8 cellular contexts compared by ENCODE assay signal in the genomic region with DNA sequence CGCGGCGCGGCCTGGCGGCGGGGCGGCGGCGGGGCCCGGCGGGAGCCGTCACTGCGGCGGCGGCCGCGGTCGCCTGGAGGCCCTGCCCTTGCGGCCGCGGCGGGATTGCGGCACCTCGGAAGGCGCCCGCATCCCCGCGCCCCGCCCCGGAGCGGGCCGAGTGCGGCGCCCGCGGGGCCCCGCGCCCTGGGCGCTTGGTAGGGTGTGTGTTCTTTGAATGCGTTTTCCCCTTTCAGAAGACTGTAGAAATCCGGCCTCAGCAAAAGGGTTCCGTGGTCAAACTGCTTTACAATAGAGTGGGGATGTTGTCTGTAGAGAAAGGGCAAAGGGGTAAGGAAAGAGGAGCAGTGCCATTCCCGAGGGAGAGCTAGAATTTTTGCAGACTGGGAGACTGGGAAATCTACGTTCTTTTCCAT. TPM values are rescaled to one million over a fixed set of nuclear protein-coding genes. Genes with fewer than 3 reads are reported as not detected.
DNase-seq lines count a peak whose midpoint lies in the region; ATAC-seq and TF ChIP-seq lines count a peak whose summit lies in the region.

No MANE protein-coding gene starts in this region.

- peak; percentile 25 for ATAC-seq in GM21576 (IDR thresholded peaks at IDR 0.05; ENCODE audit: unreplicated experiment)
- ATAC-seq in activated T-cell treated with anti-CD3 and anti-CD28 coated beads, Interleukin-2, amount 50 U/mL, for 72 hours (replicated peaks in 1 of 2): peak in 1 of 2 donors; percentile 48

- peaks cover 21% of the 10 kb centered on the region for H4K20me1 ChIP-seq in Karpas-422 (ENCODE audit: insufficient read depth, low read depth, low read length)

- H3K4me3 Mint-ChIP-seq in activated T-cell treated with anti-CD3 and anti-CD28 coated beads, Interleukin-2, amount 50 U/mL, for 72 hours: peak overlapping the region; percentile 82 to 90

- H3K36me3 ChIP-seq in Karpas-422 (ENCODE audit: insufficient read depth, low read length) (no peaks in the 10 kb centered on the region), neutrophil (peaks cover 17% of the 10 kb centered on the region)

- TF ChIP-seq CTCF in fibroblast of the aortic adventitia (IDR thresholded peaks at IDR 0.05; ENCODE audit: insufficient read depth, low read length) (no peak), neutrophil (IDR thresholded peaks at IDR 0.05) (no peak)

- H2AFZ ChIP-seq in Karpas-422 (ENCODE audit: low read length): no peak overlapping the region

- H3K4me3 ChIP-seq in Karpas-422 (ENCODE audit: low read length): peak overlapping the region; percentile 88
- peak overlapping the region; percentile 86 for H3K4me3 ChIP-seq in fibroblast of the aortic adventitia (ENCODE audit: low read depth, low read length)
- H3K4me3 ChIP-seq in neutrophil (ENCODE audit: low read depth in 1 of 2, low read length in 1 of 2): peak overlapping the region; percentile 79 to 85

- no peaks in the 10 kb centered on the region for H3K9me3 ChIP-seq in Karpas-422 (ENCODE audit: low read length)
- no peaks in the 10 kb centered on the region for H3K9me3 ChIP-seq in neutrophil

- peak overlapping the region; percentile 83 for H3K9ac ChIP-seq in Karpas-422 (ENCODE audit: low read length)

- H3K27ac Mint-ChIP-seq in activated T-cell treated with anti-CD3 and anti-CD28 coated beads, Interleukin-2, amount 50 U/mL, for 72 hours: peak overlapping the region; percentile 96

- no peaks in the 10 kb centered on the region for H3K9me3 Mint-ChIP-seq in activated T-cell treated with anti-CD3 and anti-CD28 coated beads, Interleukin-2, amount 50 U/mL, for 72 hours

- no peak overlapping the region for H3K27ac ChIP-seq in Karpas-422 (ENCODE audit: low read length)
- peak overlapping the region; percentile 98 for H3K27ac ChIP-seq in neutrophil

- H3K4me1 ChIP-seq in Karpas-422 (ENCODE audit: low read length) (peaks cover 57% of the 10 kb centered on the region), neutrophil (ENCODE audit: control insufficient read depth in 1 of 2, insufficient read depth in 1 of 2, low read depth in 1 of 2, low read length in 1 of 2) (peaks cover 43 to 56% of the 10 kb centered on the region in 2 experiments)

- H3K9me2 ChIP-seq in Karpas-422 (replicated peaks; ENCODE audit: insufficient read depth, low read length): no peaks in the 10 kb centered on the region

- peaks cover 1 to 2% of the 10 kb centered on the region in 2 donors for H3K36me3 Mint-ChIP-seq in activated T-cell treated with anti-CD3 and anti-CD28 coated beads, Interleukin-2, amount 50 U/mL, for 72 hours (ENCODE audit: insufficient read depth in 2 of 2)

- H3K79me2 ChIP-seq in Karpas-422 (ENCODE audit: low read length): peaks cover 51% of the 10 kb centered on the region

- no peaks in the 10 kb centered on the region for H3K27me3 Mint-ChIP-seq in activated T-cell treated with anti-CD3 and anti-CD28 coated beads, Interleukin-2, amount 50 U/mL, for 72 hours (ENCODE audit: low read depth)

- H3K27me3 ChIP-seq in Karpas-422 (ENCODE audit: low read length) (no peaks in the 10 kb centered on the region), neutrophil (no peaks in the 10 kb centered on the region)

- peaks cover 60% of the 10 kb centered on the region for H3K4me1 Mint-ChIP-seq in activated T-cell treated with anti-CD3 and anti-CD28 coated beads, Interleukin-2, amount 50 U/mL, for 72 hours (ENCODE audit: low read depth)

- H3K4me2 ChIP-seq in Karpas-422 (ENCODE audit: low read depth, low read length, poor library complexity, severe bottlenecking): peak overlapping the region; percentile 90

- DNase-seq in ELF-1 (ENCODE audit: low read depth, low spot score) (peak; percentile 24), Karpas-422 (peak; percentile 56), fibroblast of the aortic adventitia (ENCODE audit: low read depth) (no peak), NCI-H128 (lab: John Stamatoyannopoulos, UW; ENCODE audit: unreplicated experiment) (no peak), NCI-H1694 (lab: John Stamatoyannopoulos, UW) (no peak)
- DNase-seq in activated T-cell treated with anti-CD3 and anti-CD28 coated beads, Interleukin-2, amount 50 U/mL, for 72 hours: peak in 1 of 2 donors; percentile 29

RNA-seq across cellular contexts. Expression of a gene that starts 0.6 kb away (rescaled TPM):
- 20.5 and 26.5 TPM in 2 replicates for total RNA-seq in Karpas-422 (2014; rRNA removed; shearing (Covaris generic); ENCODE audit: low replicate concordance)
- total RNA-seq in activated T-cell treated with anti-CD3 and anti-CD28 coated beads, Interleukin-2, amount 50 U/mL, for 72 hours: 10 to 100 TPM; 32.9 to 37.8 TPM
- 17.3 and 24.9 TPM in 2 replicates for total RNA-seq in fibroblast of the aortic adventitia (ENCODE audit: low replicate concordance)

Comparison
In these comparisons a context has a peak if more than half of its experiments do, and no peak if none do; other contexts are left out.
1. DNase-seq: peak in ELF-1 (single experiment) and Karpas-422 (single experiment); none in fibroblast of the aortic adventitia (single experiment), NCI-H128 (single experiment) and NCI-H1694 (single experiment).
2. Peak in every context shown above with its lines, with median percentiles within 50 percentile points of each other: H3K4me3 ChIP-seq.